1 cellular context compared by ENCODE assay signal in genomic region chr2:176104338-176105077, GRCh38.
TF ChIP-seq lines count a peak whose summit lies in the region.

No MANE protein-coding gene starts in this region.

TF ChIP-seq in HEK293, 187 proteins besides CTCF, POLR2A, EP300 and RAD21 (continued from another document):
- TF ChIP-seq ZBTB49 (tag by site-specific recombination; IDR thresholded peaks at IDR 0.05; ENCODE audit: low read depth) (no peak), ZNF670 (tag by site-specific recombination; IDR thresholded peaks at IDR 0.05; ENCODE audit: low read depth) (no peak), KLF10 (tag by site-specific recombination; IDR thresholded peaks at IDR 0.05) (peak; percentile 32; the same call in 1 of the 2 replicates), ZNF274 (IDR thresholded peaks at IDR 0.05; ENCODE audit: low read length) (no peak), ZNF274 (tag by site-specific recombination; IDR thresholded peaks at IDR 0.05; ENCODE audit: borderline replicate concordance) (no peak), ZFP3 (tag by site-specific recombination; IDR thresholded peaks at IDR 0.05; ENCODE audit: low read depth) (no peak), ZNF488 (tag by site-specific recombination; IDR thresholded peaks at IDR 0.05) (0 out of 2 replicates have a peak, but pooled peaks have one; percentile 15), ZNF16 (tag by site-specific recombination; IDR thresholded peaks at IDR 0.05; ENCODE audit: low read depth) (no peak), ZNF600 (tag by site-specific recombination; IDR thresholded peaks at IDR 0.05) (no peak; the same call in 1 of the 2 replicates), RBAK (tag by site-specific recombination; IDR thresholded peaks at IDR 0.05) (no peak), ZNF514 (tag by site-specific recombination; IDR thresholded peaks at IDR 0.05) (no peak), HOXA7 (CRISPR knock-in tag; IDR thresholded peaks at IDR 0.05; ENCODE audit: borderline replicate concordance) (no peak), EGR2 (tag by site-specific recombination; IDR thresholded peaks at IDR 0.05; ENCODE audit: low read depth) (no peak), YY1 (tag by site-specific recombination; IDR thresholded peaks at IDR 0.05) (peak; percentile 77), ZBTB26 (tag by site-specific recombination; optimal IDR thresholded peaks at IDR 0.05) (peak; percentile 83), SCRT1 (tag by site-specific recombination; IDR thresholded peaks at IDR 0.05; ENCODE audit: borderline replicate concordance) (no peak), ZNF324 (tag by site-specific recombination; IDR thresholded peaks at IDR 0.05) (no peak), ZNF19 (tag by site-specific recombination; IDR thresholded peaks at IDR 0.05; ENCODE audit: low read depth) (no peak), BCL11A (tag by site-specific recombination; IDR thresholded peaks at IDR 0.05; ENCODE audit: low read depth) (no peak; the same call in 1 of the 2 replicates), BCL6B (tag by site-specific recombination; IDR thresholded peaks at IDR 0.05) (no peak), PRDM10 (tag by site-specific recombination; IDR thresholded peaks at IDR 0.05) (peak; percentile 42), ZNF768 (tag by site-specific recombination; IDR thresholded peaks at IDR 0.05) (no peak), IKZF3 (tag by site-specific recombination; IDR thresholded peaks at IDR 0.05) (peak; percentile 42; the same call in 1 of the 2 replicates), TRIM28 (IDR thresholded peaks at IDR 0.05; ENCODE audit: borderline replicate concordance, low read length) (no peak), ZNF704 (tag by site-specific recombination; IDR thresholded peaks at IDR 0.05) (no peak), ZNF202 (tag by site-specific recombination; IDR thresholded peaks at IDR 0.05; ENCODE audit: borderline replicate concordance) (no peak), ZNF629 (tag by site-specific recombination; IDR thresholded peaks at IDR 0.05) (peak; percentile 47; the same call in 1 of the 2 replicates), ZNF785 (tag by site-specific recombination; IDR thresholded peaks at IDR 0.05) (no peak), ZSCAN30 (tag by site-specific recombination; IDR thresholded peaks at IDR 0.05) (peak; percentile 72), ZSCAN23 (tag by site-specific recombination; IDR thresholded peaks at IDR 0.05) (no peak), PBX3 (CRISPR knock-in tag; IDR thresholded peaks at IDR 0.05) (no peak), PATZ1 (tag by site-specific recombination; IDR thresholded peaks at IDR 0.05) (no peak; the same call in 1 of the 2 replicates), ZNF626 (tag by site-specific recombination; IDR thresholded peaks at IDR 0.05) (no peak), ZNF777 (tag by site-specific recombination; IDR thresholded peaks at IDR 0.05; ENCODE audit: borderline replicate concordance) (no peak), YY2 (tag by site-specific recombination; IDR thresholded peaks at IDR 0.05) (no peak), ZNF792 (tag by site-specific recombination; IDR thresholded peaks at IDR 0.05) (no peak; the same call in 1 of the 2 replicates), ZNF558 (tag by site-specific recombination; IDR thresholded peaks at IDR 0.05) (no peak), ZNF112 (tag by site-specific recombination; IDR thresholded peaks at IDR 0.05) (no peak), ZBTB7A (tag by site-specific recombination; IDR thresholded peaks at IDR 0.05; ENCODE audit: low read depth) (no peak), ZNF473 (tag by site-specific recombination; IDR thresholded peaks at IDR 0.05) (no peak), ZNF623 (tag by site-specific recombination; IDR thresholded peaks at IDR 0.05) (no peak), ZNF23 (tag by site-specific recombination; IDR thresholded peaks at IDR 0.05; ENCODE audit: borderline replicate concordance) (no peak), ZFP69B (tag by site-specific recombination; IDR thresholded peaks at IDR 0.05) (no peak)
TF ChIP-seq in HEK293: peak in this region for 30.
